8 cellular contexts compared by ENCODE assay signal in genomic region chr2:102737435-102737834, GRCh38. TPM values are rescaled to one million over a fixed set of nuclear protein-coding genes. Genes with fewer than 3 reads are reported as not detected.
A peak's percentile ranks its signal among the peaks of the same experiment; 100 is the strongest.
DNase-seq lines count a peak whose midpoint lies in the region; ATAC-seq, FAIRE-seq and TF ChIP-seq lines count a peak whose summit lies in the region.

No MANE protein-coding gene starts in this region.

- H3K27me3 ChIP-seq in HCT116 (ENCODE audit: insufficient read depth, low read length) (no peaks in the 10 kb centered on the region), Panc1 (ENCODE audit: control insufficient read depth, insufficient read depth, low read length) (no peaks in the 10 kb centered on the region), iPS-15b (ENCODE audit: control insufficient read depth, insufficient read depth, low read length) (no peaks in the 10 kb centered on the region)

- DNase-seq in HCT116 (ENCODE audit: low read depth, low spot score) (no peak), Panc1 (ENCODE audit: low read depth, low spot score) (no peak), D721Med (ENCODE audit: insufficient read length, low spot score) (no peak), NCI-H82 treated with DMSO at 0.1 percent for 48 hours (lab: John Stamatoyannopoulos, UW; ENCODE audit: unreplicated experiment) (no peak), GF-D8 (lab: John Stamatoyannopoulos, UW) (no peak), AG08396 (ENCODE audit: low spot score) (no peak)

- peaks cover 7 to 18% of the 10 kb centered on the region in 2 experiments; a peak in 3 of 4 replicates for H3K4me1 ChIP-seq in HCT116 (ENCODE audit: control insufficient read depth in 1 of 2, insufficient read depth in 2 of 2, low read length in 2 of 2)
- peaks cover 13% of the 10 kb centered on the region for H3K4me1 ChIP-seq in Panc1 (ENCODE audit: control insufficient read depth, insufficient read depth, low read length)
- H3K4me1 ChIP-seq in iPS-15b (ENCODE audit: control insufficient read depth, insufficient read depth, low read length): no peaks in the 10 kb centered on the region

- ATAC-seq in GM18499 (IDR thresholded peaks at IDR 0.05; ENCODE audit: insufficient read depth, unreplicated experiment) (peak; percentile 73), HCT116 (no peak), Panc1 (no peak)

- H3K9me3 ChIP-seq in HCT116 (ENCODE audit: control insufficient read depth in 1 of 2, insufficient read depth in 1 of 2, low read depth in 1 of 2, low read length in 2 of 2): no peaks in the 10 kb centered on the region
- no peaks in the 10 kb centered on the region for H3K9me3 ChIP-seq in Panc1 (ENCODE audit: control insufficient read depth, insufficient read depth, low read depth, low read length)
- H3K9me3 ChIP-seq in iPS-15b (ENCODE audit: control insufficient read depth, insufficient read depth, low read length): no peaks in the 10 kb centered on the region

- peak overlapping the region; percentile 84 for H2AFZ ChIP-seq in HCT116 (ENCODE audit: low read depth, low read length, poor library complexity, severe bottlenecking)

- in situ Hi-C loops in Panc1 (cut with HindIII; ENCODE audit: low pct_unique_long_range_greater_than_20kb, low sequenced_read_pairs): no loop called here

- no peaks in the 10 kb centered on the region for H4K20me1 ChIP-seq in HCT116 (ENCODE audit: insufficient read depth)

- intact Hi-C loops in HCT116 (cut with micrococcal nuclease) (no loop called here), Panc1 (cut with micrococcal nuclease; ENCODE audit: unreplicated experiment) (no loop called here)

- RAD21 ChIA-PET in HCT116 (lab: Charles Lee; ENCODE audit: low non-redundant PET in 1 of 2, low total read pairs in 2 of 2, uncharacterized antibody in 2 of 2, unreplicated experiment in 2 of 2): interaction anchor here (0.6 to 0.7 kb wide), 2 partner anchors 11 to 142 kb away, joined by 3 read pairs; no protein-coding TSS in a partner anchor

- TF ChIP-seq CTCF in HCT116 (IDR thresholded peaks at IDR 0.05 in 2 of 3, conservative IDR thresholded peaks at IDR 0.05 in 1 of 3; ENCODE audit: borderline replicate concordance in 1 of 3, insufficient read depth in 1 of 3, low read depth in 2 of 3, low read length in 2 of 3) (no peak), Panc1 (IDR thresholded peaks at IDR 0.05) (no peak), D721Med (IDR thresholded peaks at IDR 0.05; ENCODE audit: insufficient read depth, missing control alignments) (no peak)

- CTCF ChIA-PET in HCT116 (lab: Charles Lee): interaction anchor here (4.3 kb wide), 1 partner anchor 16 kb away, joined by 34 read pairs; no protein-coding TSS in a partner anchor
- CTCF ChIA-PET in Panc1 (lab: Charles Lee): interaction anchor here (1.9 kb wide), 1 partner anchor 16 kb away, joined by 8 read pairs; no protein-coding TSS in a partner anchor

- H3K4me2 ChIP-seq in HCT116 (ENCODE audit: low read length): peak overlapping the region; percentile 92

- no peak for TF ChIP-seq RAD21 in HCT116 (IDR thresholded peaks at IDR 0.05; ENCODE audit: low read depth)

- no peak overlapping the region for H3K27ac ChIP-seq in HCT116 (ENCODE audit: low read depth, low read length)
- peak overlapping the region; percentile 89 for H3K27ac ChIP-seq in Panc1 (ENCODE audit: low read length)

- no peak for TF ChIP-seq POLR2A in HCT116 (IDR thresholded peaks at IDR 0.05; ENCODE audit: borderline replicate concordance, extremely low read depth, insufficient read depth, insufficient read length)

- no peaks in the 10 kb centered on the region for H3K9me2 ChIP-seq in HCT116 (ENCODE audit: insufficient read depth)

- POLR2A ChIA-PET in HCT116 (lab: Charles Lee) (interaction anchor here (1.5 kb wide), 1 partner anchor 12 kb away, joined by 4 read pairs; no protein-coding TSS in a partner anchor), Panc1 (lab: Charles Lee) (no interaction called here)

- no peaks in the 10 kb centered on the region for H3K36me3 ChIP-seq in HCT116 (ENCODE audit: control insufficient read depth in 1 of 2, insufficient read depth in 2 of 2, low read length in 2 of 2)
- no peaks in the 10 kb centered on the region; the same call in 1 of the 2 replicates for H3K36me3 ChIP-seq in Panc1 (ENCODE audit: control insufficient read depth, insufficient read depth, low read length)
- H3K36me3 ChIP-seq in iPS-15b (ENCODE audit: control insufficient read depth, insufficient read depth, low read length): no peaks in the 10 kb centered on the region

- H3K9ac ChIP-seq in HCT116 (ENCODE audit: low read length) (peak overlapping the region; percentile 61), iPS-15b (ENCODE audit: low read depth, low read length) (no peak overlapping the region)

- no peak for FAIRE-seq in D721Med (lab: Jason Lieb, UNC)

- H3K4me3 ChIP-seq in HCT116 (replicated peaks in 1 of 2; ENCODE audit: low read depth in 1 of 2, low read length in 2 of 2) (peak overlapping the region; percentile 87 to 90), Panc1 (ENCODE audit: low read depth in 2 of 2, low read length in 2 of 2) (peak overlapping the region; percentile 84 to 93), iPS-15b (ENCODE audit: low read depth, low read length) (peak overlapping the region; percentile 76)

- BruUV-seq in HCT116 (replicated peaks; lab: Mats Ljungman, UMichigan) (no TSS peak), Panc1 (replicated peaks; lab: Mats Ljungman, UMichigan) (no TSS peak)

- H3K79me2 ChIP-seq in HCT116 (ENCODE audit: insufficient read depth, low read length): peaks cover 32% of the 10 kb centered on the region

TF ChIP-seq in HCT116, 20 proteins besides CTCF, POLR2A, EP300 and RAD21:
- no peak for TF ChIP-seq SP1 (IDR thresholded peaks at IDR 0.05; ENCODE audit: low read depth)
- TF ChIP-seq YY1 (IDR thresholded peaks at IDR 0.05; ENCODE audit: extremely low read depth, insufficient replicate concordance, low read depth, low read length): no peak
- TF ChIP-seq MAX (IDR thresholded peaks at IDR 0.05): no peak
- TF ChIP-seq TCF7L2 (IDR thresholded peaks at IDR 0.05; ENCODE audit: borderline replicate concordance, extremely low read depth, insufficient read depth, insufficient read length): no peak
- TF ChIP-seq POLR2AphosphoS5 (IDR thresholded peaks at IDR 0.05; ENCODE audit: low read depth, low read length): no peak
- no peak for TF ChIP-seq ZFX (IDR thresholded peaks at IDR 0.05)
- no peak for TF ChIP-seq CEBPB (IDR thresholded peaks at IDR 0.05; ENCODE audit: low read depth)
- TF ChIP-seq SRF (IDR thresholded peaks at IDR 0.05; ENCODE audit: low read depth): no peak

RNA-seq across cellular contexts. Expression of gene TMEM182, which starts 24.4 kb away (rescaled TPM):
- total RNA-seq in HCT116 (2021; ENCODE audit: unreplicated experiment): 8.4 TPM
- polyA plus RNA-seq in HCT116 (2012): 7.3 and 8.2 TPM in 2 replicates
- total RNA-seq in Panc1 (2021; ENCODE audit: unreplicated experiment): 6.2 TPM
- polyA plus RNA-seq in Panc1 (2012; ENCODE audit: insufficient read length): 6.5 TPM
